ENCODE assay signal across 8 cellular contexts in the genomic region with DNA sequence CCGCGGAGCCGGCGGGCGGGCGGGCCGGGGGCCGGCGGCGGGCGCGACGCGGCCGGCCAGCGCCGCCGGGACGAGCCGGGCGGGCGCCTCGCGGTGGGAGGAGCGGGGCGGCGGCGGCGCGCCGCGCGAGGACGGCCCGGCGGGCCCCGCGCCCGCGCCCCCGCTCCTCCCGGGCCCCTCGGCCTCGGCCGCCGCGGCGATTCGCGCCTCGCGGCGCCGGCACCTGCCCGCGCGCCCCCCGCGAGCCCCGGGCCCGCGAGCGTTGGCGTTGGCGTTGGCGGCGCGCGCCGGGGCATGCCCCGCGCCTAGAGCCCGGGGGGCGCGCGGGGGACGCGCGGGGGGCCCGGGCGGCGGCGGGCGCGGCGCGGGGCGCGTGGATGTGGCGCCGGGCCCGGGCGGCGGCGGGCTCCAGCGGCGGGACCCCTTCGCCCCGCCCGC. TPM values are rescaled to one million over a fixed set of nuclear protein-coding genes. Genes with fewer than 3 reads are reported as not detected.
DNase-seq lines count a peak whose midpoint lies in the region; TF ChIP-seq lines count a peak whose summit lies in the region.

SKI (plus strand) TSS at position 163 of the 438 bp plus-strand sequence. CDS start 448 bp downstream, outside the sequence.

- intact Hi-C loops in activated T-helper 1 cell treated with anti-CD3 and anti-CD28 coated beads, Interleukin-12 subunit alpha, Interleukin-12 subunit beta, Interleukin-2, Interleukin-4 antibody, amounts not matched to agents 30 ng/mL and 10 ng/mL and 1 ng/mL, durations not matched to agents 14 hours and 24 hours and 36 hours (cut with micrococcal nuclease), result no loop called here
- intact Hi-C loops in left ventricle myocardium inferior (cut with micrococcal nuclease) (no loop called here), sigmoid colon (cut with DNase I) (no loop called here)

- peak within 1 kb of the TSS; percentile 93 for H3K4me3 Mint-ChIP-seq in activated T-helper 1 cell treated with anti-CD3 and anti-CD28 coated beads, Interleukin-12 subunit alpha, Interleukin-12 subunit beta, Interleukin-2, Interleukin-4 antibody, amounts not matched to agents 30 ng/mL and 10 ng/mL and 1 ng/mL, durations not matched to agents 14 hours and 24 hours and 36 hours

- TF ChIP-seq CTCF in HEK293 (tag by site-specific recombination; IDR thresholded peaks at IDR 0.05) (no peak), left ventricle myocardium inferior (IDR thresholded peaks at IDR 0.05; ENCODE audit: borderline replicate concordance) (no peak), sigmoid colon (IDR thresholded peaks at IDR 0.05) (no peak)

- no peak for TF ChIP-seq EP300 in sigmoid colon (IDR thresholded peaks at IDR 0.05)

- POLR2A ChIA-PET in HEK293 (lab: Yijun Ruan, JAX), result interaction anchor here (0.5 to 2.0 kb wide), 7 partner anchors 16 to 183 kb away, joined by 3 to 21 read pairs (median 5); partner anchors contain the start of genes FAAP20, MORN1 and RER1

- H3K9me3 Mint-ChIP-seq in activated T-helper 1 cell treated with anti-CD3 and anti-CD28 coated beads, Interleukin-12 subunit alpha, Interleukin-12 subunit beta, Interleukin-2, Interleukin-4 antibody, amounts not matched to agents 30 ng/mL and 10 ng/mL and 1 ng/mL, durations not matched to agents 14 hours and 24 hours and 36 hours, result no peaks in the 10 kb centered on the region

- H3K36me3 Mint-ChIP-seq in activated T-helper 1 cell treated with anti-CD3 and anti-CD28 coated beads, Interleukin-12 subunit alpha, Interleukin-12 subunit beta, Interleukin-2, Interleukin-4 antibody, amounts not matched to agents 30 ng/mL and 10 ng/mL and 1 ng/mL, durations not matched to agents 14 hours and 24 hours and 36 hours (ENCODE audit: low read depth), result peaks cover 20% of the 10 kb centered on the region

- WGBS in sigmoid colon, 2 donors, result 1% methylated on average over 100 of the region's 100 CpGs

- H3K36me3 ChIP-seq in HEK293 (ENCODE audit: control insufficient read depth in 2 of 2, insufficient read depth in 1 of 2, low read length in 2 of 2), result peaks cover 0 to 29% of the 10 kb centered on the region in 2 experiments; a peak in 1 of 3 replicates
- no peaks in the 10 kb centered on the region for H3K36me3 ChIP-seq in left ventricle myocardium inferior
- no peaks in the 10 kb centered on the region for H3K36me3 ChIP-seq in sigmoid colon

- H3K27ac ChIP-seq in HEK293 (ENCODE audit: extremely low read depth, low read depth, low read length), result peak within 1 kb of the TSS; percentile 94
- peak within 1 kb of the TSS; percentile 100 for H3K27ac ChIP-seq in left ventricle myocardium inferior (replicated peaks)
- peak within 1 kb of the TSS; percentile 98 to 100 (median 99) for H3K27ac ChIP-seq in sigmoid colon

- H3K9me3 ChIP-seq in HEK293 (ENCODE audit: control insufficient read depth, insufficient read depth, low read depth, low read length) (no peaks in the 10 kb centered on the region), left ventricle myocardium inferior (replicated peaks) (no peaks in the 10 kb centered on the region), sigmoid colon (no peaks in the 10 kb centered on the region)

- TF ChIP-seq POLR2A in sigmoid colon (IDR thresholded peaks at IDR 0.05), result no peak

- H3K27me3 ChIP-seq in left ventricle myocardium inferior (ENCODE audit: low read depth) (no peaks in the 10 kb centered on the region), sigmoid colon (no peaks in the 10 kb centered on the region)

- CTCF ChIA-PET in HEK293 (lab: Yijun Ruan, JAX), result interaction anchor here (1.0 kb wide), 1 partner anchor 10 kb away, joined by 3 read pairs; no protein-coding TSS in a partner anchor

- no peak for DNase-seq in activated T-helper 1 cell treated with anti-CD3 and anti-CD28 coated beads, Interleukin-12 subunit alpha, Interleukin-12 subunit beta, Interleukin-2, Interleukin-4 antibody, amounts not matched to agents 30 ng/mL and 10 ng/mL and 1 ng/mL, durations not matched to agents 14 hours and 24 hours and 36 hours (ENCODE audit: low spot score)
- DNase-seq in left ventricle myocardium inferior (no peak), sigmoid colon (no peak), RKO (ENCODE audit: low spot score) (no peak), hepatic stellate cell (ENCODE audit: low spot score) (no peak), GDM1 (lab: John Stamatoyannopoulos, UW) (no peak), GM19238 (ENCODE audit: insufficient read length, low spot score) (no peak)

- H3K27ac Mint-ChIP-seq in activated T-helper 1 cell treated with anti-CD3 and anti-CD28 coated beads, Interleukin-12 subunit alpha, Interleukin-12 subunit beta, Interleukin-2, Interleukin-4 antibody, amounts not matched to agents 30 ng/mL and 10 ng/mL and 1 ng/mL, durations not matched to agents 14 hours and 24 hours and 36 hours, result peak within 1 kb of the TSS; percentile 93

- H3K4me3 ChIP-seq in HEK293 (ENCODE audit: low read depth, low read length), result peak within 1 kb of the TSS; percentile 78
- H3K4me3 ChIP-seq in left ventricle myocardium inferior, result peak within 1 kb of the TSS; percentile 84
- peak within 1 kb of the TSS; percentile 72 to 88 (median 86) for H3K4me3 ChIP-seq in sigmoid colon

- peaks cover 33% of the 10 kb centered on the region for H3K4me1 Mint-ChIP-seq in activated T-helper 1 cell treated with anti-CD3 and anti-CD28 coated beads, Interleukin-12 subunit alpha, Interleukin-12 subunit beta, Interleukin-2, Interleukin-4 antibody, amounts not matched to agents 30 ng/mL and 10 ng/mL and 1 ng/mL, durations not matched to agents 14 hours and 24 hours and 36 hours (ENCODE audit: low read depth)

- H3K27me3 Mint-ChIP-seq in activated T-helper 1 cell treated with anti-CD3 and anti-CD28 coated beads, Interleukin-12 subunit alpha, Interleukin-12 subunit beta, Interleukin-2, Interleukin-4 antibody, amounts not matched to agents 30 ng/mL and 10 ng/mL and 1 ng/mL, durations not matched to agents 14 hours and 24 hours and 36 hours (ENCODE audit: insufficient read depth), result peaks cover 8% of the 10 kb centered on the region

- H3K4me1 ChIP-seq in HEK293 (ENCODE audit: control insufficient read depth, insufficient read depth, low read length) (no peaks in the 10 kb centered on the region; the same call in 1 of the 2 replicates), left ventricle myocardium inferior (peaks cover 55% of the 10 kb centered on the region), sigmoid colon (peaks cover 0 to 49% (median 44%) of the 10 kb centered on the region in 4 donors)

TF ChIP-seq in HEK293, 187 proteins besides CTCF, POLR2A, EP300 and RAD21 (continues in another document):
- TF ChIP-seq ZBTB6 (tag by site-specific recombination; IDR thresholded peaks at IDR 0.05) (no peak), ZEB2 (tag by site-specific recombination; IDR thresholded peaks at IDR 0.05) (no peak), ZNF510 (tag by site-specific recombination; IDR thresholded peaks at IDR 0.05; ENCODE audit: insufficient replicate concordance) (no peak), ZNF223 (tag by site-specific recombination; IDR thresholded peaks at IDR 0.05) (no peak)

RNA-seq across cellular contexts. Expression of gene SKI, which starts in this region (rescaled TPM):
- total RNA-seq in activated T-helper 1 cell treated with anti-CD3 and anti-CD28 coated beads, Interleukin-12 subunit alpha, Interleukin-12 subunit beta, Interleukin-2, Interleukin-4 antibody, amounts not matched to agents 30 ng/mL and 10 ng/mL and 1 ng/mL, durations not matched to agents 14 hours and 24 hours and 36 hours, result 38.3 and 44.5 TPM in 2 replicates
- 37.9 TPM for total RNA-seq in left ventricle myocardium inferior
- 10 to 100 TPM; 18.9 to 50.4 (median 26.9) TPM for total RNA-seq in sigmoid colon
- polyA plus RNA-seq in sigmoid colon, result 10 to 100 TPM in 1 of 3 donors, 1 to 10 TPM in 2; 5.8 to 20.0 (median 6.6) TPM
